In genomic region chr1:150560576-150560975, GRCh38 we compare ENCODE assay signal across 9 cellular contexts. TPM values are rescaled to one million over a fixed set of nuclear protein-coding genes. Genes with fewer than 3 reads are reported as not detected.
DNase-seq lines count a peak whose midpoint lies in the region; ATAC-seq and TF ChIP-seq lines count a peak whose summit lies in the region.
"Had no signal": no experiment of that assay in that cellular context is flagged by ENCODE, and none has a peak within 500 bp of the region (broad histone marks: within the 10 kb centered on the region; RNA-seq: fewer than 3 reads in every experiment).

No MANE protein-coding gene starts in this region.

- CTCF ChIA-PET in activated B cell treated with CpG ODN at 0.5 μM for 24 hours (lab: Charles Lee): interaction anchor here (0.6 to 13.3 kb wide), 34 partner anchors 10 to 446 kb away, joined by 3 to 358 read pairs (median 4); partner anchors contain the start of genes CTSS, ENSA, FALEC and GOLPH3L

- no peaks in the 10 kb centered on the region for H3K9me3 ChIP-seq in sigmoid colon

- TF ChIP-seq EP300 in sigmoid colon (IDR thresholded peaks at IDR 0.05): no peak

- no peak for DNase-seq in GM12864 (ENCODE audit: low read depth)
- no peak for DNase-seq in activated B cell treated with CpG ODN at 0.5 μM for 24 hours
- DNase-seq in fibroblast of pulmonary artery (ENCODE audit: low read depth): no peak
- peak; percentile 69 for DNase-seq in sigmoid colon
- DNase-seq in head of caudate nucleus: no peak

- TF ChIP-seq CTCF in GM12864 (IDR thresholded peaks at IDR 0.05; ENCODE audit: low read depth, low read length, missing control alignments) (no peak), activated B cell treated with CpG ODN at 0.5 μM for 24 hours (IDR thresholded peaks at IDR 0.05) (no peak), fibroblast of pulmonary artery (IDR thresholded peaks at IDR 0.05; ENCODE audit: low read length, missing control alignments) (no peak), sigmoid colon (IDR thresholded peaks at IDR 0.05) (no peak)

- peak overlapping the region; percentile 96 for H3K4me3 Mint-ChIP-seq in activated B cell treated with CpG ODN at 0.5 μM for 24 hours

- intact Hi-C loops in activated B cell treated with CpG ODN at 0.5 μM for 24 hours (cut with micrococcal nuclease): loop anchor here (1.0 to 10.0 kb wide), 5 partner anchors 43 to 447 kb away; partner anchors contain the start of genes CTSS, ENSA, FALEC and MINDY1
- intact Hi-C loops in sigmoid colon (cut with DNase I): loop anchor here (2.0 to 10.0 kb wide), 5 partner anchors 134 to 414 kb away; partner anchors contain the start of genes ARNT, CERS2, GOLPH3L and SETDB1
- intact Hi-C loops in head of caudate nucleus (cut with DNase I): loop anchor here (5.0 kb wide), 1 partner anchor 67 kb away; the partner anchor contains the start of gene ENSA

- ATAC-seq in activated B cell treated with CpG ODN at 0.5 μM for 24 hours (ENCODE audit: low read depth) (no peak), GM21529 (IDR thresholded peaks at IDR 0.05; ENCODE audit: unreplicated experiment) (no peak), GM19023 (IDR thresholded peaks at IDR 0.05; ENCODE audit: unreplicated experiment) (no peak), HG03469 (IDR thresholded peaks at IDR 0.05; ENCODE audit: unreplicated experiment) (no peak)

- WGBS in sigmoid colon, 2 donors: 67 to 70% methylated on average over 4 of the region's 4 CpGs

- H3K36me3 ChIP-seq in sigmoid colon: peaks cover 0 to 16% (median 5%) of the 10 kb centered on the region in 4 donors

- no peaks in the 10 kb centered on the region for H3K27me3 Mint-ChIP-seq in activated B cell treated with CpG ODN at 0.5 μM for 24 hours

- no peaks in the 10 kb centered on the region for H3K9me3 Mint-ChIP-seq in activated B cell treated with CpG ODN at 0.5 μM for 24 hours

- peak overlapping the region; percentile 95 to 99 (median 98) for H3K27ac ChIP-seq in sigmoid colon

- no peaks in the 10 kb centered on the region for H3K36me3 Mint-ChIP-seq in activated B cell treated with CpG ODN at 0.5 μM for 24 hours (ENCODE audit: low read depth)

- H3K4me3 ChIP-seq in GM12864 (ENCODE audit: low read depth, low read length): peak overlapping the region; percentile 59; the same call in 1 of the 2 replicates
- H3K4me3 ChIP-seq in fibroblast of pulmonary artery (replicated peaks; ENCODE audit: low read depth, low read length): peak overlapping the region; percentile 63
- H3K4me3 ChIP-seq in sigmoid colon: peak overlapping the region; percentile 39 to 59 (median 56)

- peaks cover 0 to 78% (median 66%) of the 10 kb centered on the region in 4 donors for H3K4me1 ChIP-seq in sigmoid colon

- TF ChIP-seq POLR2A in sigmoid colon (IDR thresholded peaks at IDR 0.05): no peak

- POLR2A ChIA-PET in activated B cell treated with CpG ODN at 0.5 μM for 24 hours (lab: Charles Lee): interaction anchor here (0.6 to 14.0 kb wide), 12 partner anchors 8 to 204 kb away, joined by 3 to 1106 read pairs (median 8); partner anchors contain the start of genes ADAMTSL4, ENSA, FALEC and GOLPH3L

- H3K27ac Mint-ChIP-seq in activated B cell treated with CpG ODN at 0.5 μM for 24 hours: peak overlapping the region; percentile 98

- H3K4me1 Mint-ChIP-seq in activated B cell treated with CpG ODN at 0.5 μM for 24 hours: peaks cover 49% of the 10 kb centered on the region

- no peaks in the 10 kb centered on the region for H3K27me3 ChIP-seq in sigmoid colon

RNA-seq across cellular contexts. Expression of gene ADAMTSL4, which starts 11.4 kb away (rescaled TPM):
- total RNA-seq in activated B cell treated with CpG ODN at 0.5 μM for 24 hours: 0.11 TPM in 1 of 2 replicates, not detected in the other
- total RNA-seq in sigmoid colon: 10 to 100 TPM; 14.6 to 36.0 (median 24.3) TPM
- polyA plus RNA-seq in sigmoid colon: 10 to 100 TPM in 1 of 3 donors, 1 to 10 TPM in 2; 2.1 to 14.0 (median 4.8) TPM

RNA-seq across cellular contexts. Expression of gene MCL1, which starts 18.8 kb away (rescaled TPM):
- total RNA-seq in activated B cell treated with CpG ODN at 0.5 μM for 24 hours (224 and 233 TPM in 2 replicates), sigmoid colon (100 to 1,000 TPM; 159 to 352 (median 212) TPM)
- 100 to 1,000 TPM; 119 to 194 (median 153) TPM for polyA plus RNA-seq in sigmoid colon

RNA-seq across cellular contexts. Expression of gene FALEC, which starts 45.0 kb away (rescaled TPM):
- total RNA-seq in activated B cell treated with CpG ODN at 0.5 μM for 24 hours (1.1 TPM in 1 of 2 replicates, not detected in the other), sigmoid colon (not detected)
- under 1 TPM in 1 of 3 donors, not detected in 2; 0.35 TPM for polyA plus RNA-seq in sigmoid colon
- total RNA-seq: RPMI7951 had no signal

RNA-seq across cellular contexts. Expression of gene ECM1, which starts 52.7 kb away (rescaled TPM):
- total RNA-seq in activated B cell treated with CpG ODN at 0.5 μM for 24 hours (1.7 and 2.1 TPM in 2 replicates), sigmoid colon (10 to 100 TPM in 3 of 4 donors, 1 to 10 TPM in 1; 9.2 to 23.8 (median 13.8) TPM)
- polyA plus RNA-seq in sigmoid colon: 1 to 10 TPM; 2.1 to 8.7 (median 3.0) TPM

Comparison
In these comparisons a context has a peak if more than half of its experiments do, and no peak if none do; other contexts are left out.
1. RNA of gene ADAMTSL4, which starts 11.4 kb away (total RNA-seq): 14.6 to 36.0 TPM in sigmoid colon; 0.11 TPM in activated B cell treated with CpG ODN at 0.5 μM for 24 hours; every median in the first group is over 10 times any median in the second.
2. Peak in every context shown above with its lines, with median percentiles within 50 percentile points of each other: H3K4me3 ChIP-seq.